16 cellular contexts compared by ENCODE assay signal in genomic region chr10:46553238-46554049, GRCh38. TPM values are rescaled to one million over a fixed set of nuclear protein-coding genes. Genes with fewer than 3 reads are reported as not detected.
A peak's percentile ranks its signal among the peaks of the same experiment; 100 is the strongest.
DNase-seq lines count a peak whose midpoint lies in the region; ATAC-seq and TF ChIP-seq lines count a peak whose summit lies in the region.
"Had no signal": no experiment of that assay in that cellular context is flagged by ENCODE, and none has a peak within 500 bp of the region (broad histone marks: within the 10 kb centered on the region; RNA-seq: fewer than 3 reads in every experiment).

No MANE protein-coding gene starts in this region.

- in situ Hi-C loops in GM13976 (cut with MboI; ENCODE audit: low sequenced_read_pairs, unreplicated experiment) (no loop called here), G401 (cut with HindIII; ENCODE audit: low sequenced_read_pairs) (no loop called here)

- H3K27me3 ChIP-seq in colonic mucosa (peaks cover 19% of the 10 kb centered on the region), upper lobe of right lung (peaks cover 38% of the 10 kb centered on the region)

- peak; percentile 2 for DNase-seq in activated naive CD4-positive, alpha-beta T cell treated with Interleukin-2 at 50 U/mL for 16 hours
- DNase-seq in activated naive CD4-positive, alpha-beta T cell (lab: John Stamatoyannopoulos, UW) = no peak
- peak; percentile 20 for DNase-seq in colonic mucosa
- DNase-seq in mucosa of descending colon = peak; percentile 14 to 46 (median 39)
- peak; percentile 67 for DNase-seq in upper lobe of right lung
- no peak for DNase-seq in GM13976 (ENCODE audit: low spot score)
- DNase-seq in G401 (ENCODE audit: low spot score) = no peak
- DNase-seq: anterior cingulate cortex, foreskin fibroblast, GM23248, immature natural killer cell, NCI-H446 treated with DMSO at 0.1 percent for 48 hours, T-helper 17 cell had no signal

- H3K27ac ChIP-seq in colonic mucosa (no peak overlapping the region), upper lobe of right lung (no peak overlapping the region)
- H3K27ac ChIP-seq: GM23248 had no signal

- H3K4me1 ChIP-seq in colonic mucosa (peaks cover 22% of the 10 kb centered on the region), mucosa of descending colon (ENCODE audit: low read depth) (peaks cover 20% of the 10 kb centered on the region), upper lobe of right lung (no peaks in the 10 kb centered on the region)

- H3K9me3 ChIP-seq in colonic mucosa = no peaks in the 10 kb centered on the region
- no peaks in the 10 kb centered on the region for H3K9me3 ChIP-seq in mucosa of descending colon
- H3K9me3 ChIP-seq in upper lobe of right lung = no peaks in the 10 kb centered on the region

- no peaks in the 10 kb centered on the region for H3K36me3 ChIP-seq in colonic mucosa
- no peaks in the 10 kb centered on the region for H3K36me3 ChIP-seq in mucosa of descending colon (ENCODE audit: low read depth)
- H3K36me3 ChIP-seq in upper lobe of right lung = no peaks in the 10 kb centered on the region

- no peak for TF ChIP-seq CTCF in colonic mucosa (IDR thresholded peaks at IDR 0.05)
- TF ChIP-seq CTCF in mucosa of descending colon (IDR thresholded peaks at IDR 0.05) = no peak
- TF ChIP-seq CTCF in upper lobe of right lung (IDR thresholded peaks at IDR 0.05) = no peak
- TF ChIP-seq CTCF in GM13976 (IDR thresholded peaks at IDR 0.05; ENCODE audit: borderline replicate concordance, control extremely low read depth, extremely low read depth, insufficient read depth, missing control alignments) = no peak

- no peak overlapping the region for H3K4me3 ChIP-seq in colonic mucosa
- H3K4me3 ChIP-seq in mucosa of descending colon = no peak overlapping the region
- H3K4me3 ChIP-seq in upper lobe of right lung = no peak overlapping the region
- H3K4me3 ChIP-seq: GM23248 had no signal

- H3K9ac ChIP-seq in colonic mucosa (ENCODE audit: low read depth in 2 of 2, low read length in 2 of 2) = no peak overlapping the region
- H3K9ac ChIP-seq: GM23248 had no signal

- ATAC-seq in mucosa of descending colon (no peak), upper lobe of right lung (no peak), HG03097 (IDR thresholded peaks at IDR 0.05; ENCODE audit: low FRiP score, unreplicated experiment) (no peak)
- ATAC-seq: Panc1, T-helper 17 cell had no signal

- intact Hi-C loops in colonic mucosa (cut with DNase I) = loop anchor here (2.0 kb wide), 1 partner anchor 25 kb away; no protein-coding TSS in a partner anchor
- intact Hi-C loops in mucosa of descending colon (cut with DNase I, micrococcal nuclease) = no loop called here
- intact Hi-C loops in upper lobe of right lung (cut with DNase I) = no loop called here

RNA-seq across cellular contexts. Expression of gene GPRIN2, which starts 3.0 kb away (rescaled TPM):
- total RNA-seq in colonic mucosa (10 to 100 TPM; 32.3 to 34.4 TPM), mucosa of descending colon (10 to 100 TPM; 17.2 to 58.7 (median 40.7) TPM), upper lobe of right lung (56.2 TPM)
- not detected in 2 replicates for total RNA-seq in G401 (2014; rRNA removed; shearing (Covaris generic))
- total RNA-seq: activated CD8-positive, alpha-beta memory T cell treated with anti-CD3 and anti-CD28 coated beads for 36 hours; GM23248; T-helper 17 cell had no signal

RNA-seq across cellular contexts. Expression of gene SYT15, which starts 25.5 kb away (rescaled TPM):
- total RNA-seq in colonic mucosa (1 to 10 TPM in 1 of 2 donors, under 1 TPM in 1; 0.62 to 1.2 TPM), mucosa of descending colon (1 to 10 TPM; 1.4 to 3.2 (median 2.3) TPM), upper lobe of right lung (45.4 TPM)
- not detected in 2 replicates for total RNA-seq in G401 (2014; rRNA removed; shearing (Covaris generic))

Comparison
In these comparisons a context has a peak if more than half of its experiments do, and no peak if none do; other contexts are left out.
1. DNase-seq: peak in activated naive CD4-positive, alpha-beta T cell treated with Interleukin-2 at 50 U/mL for 16 hours (single experiment), colonic mucosa (single experiment), mucosa of descending colon (3 of 3) and upper lobe of right lung (single experiment); none in activated naive CD4-positive, alpha-beta T cell (0 of 4), GM13976 (single experiment) and G401 (single experiment).
2. RNA of gene GPRIN2, which starts 3.0 kb away (total RNA-seq): 56.2 TPM in upper lobe of right lung (single experiment), 17.2 to 58.7 TPM in mucosa of descending colon and 32.3 to 34.4 TPM in colonic mucosa; not detected in G401; every median in the first group is over 10 times any median in the second.
3. RNA of gene SYT15, which starts 25.5 kb away (total RNA-seq): 45.4 TPM in upper lobe of right lung (single experiment); 1.4 to 3.2 TPM in mucosa of descending colon, 0.62 to 1.2 TPM in colonic mucosa and not detected in G401; every median in the first group is over 10 times any median in the second.